In genomic region chr20:47250360-47250759, GRCh38 we compare ENCODE assay signal across 17 cellular contexts.
DNase-seq lines count a peak whose midpoint lies in the region; ATAC-seq and TF ChIP-seq lines count a peak whose summit lies in the region.
"Had no signal": no experiment of that assay in that cellular context is flagged by ENCODE, and none has a peak within 500 bp of the region (broad histone marks: within the 10 kb centered on the region; RNA-seq: fewer than 3 reads in every experiment).

No MANE protein-coding gene starts in this region.

- H3K4me1 Mint-ChIP-seq in nephron progenitor cell, result peaks cover 16% of the 10 kb centered on the region

- H3K36me3 Mint-ChIP-seq in nephron progenitor cell (ENCODE audit: low read depth), result peaks cover 80% of the 10 kb centered on the region

- no peaks in the 10 kb centered on the region for H3K9me3 ChIP-seq in cardiac muscle cell (ENCODE audit: low read depth)
- H3K9me3 ChIP-seq: BE2C had no signal

- H3K36me3 ChIP-seq in cardiac muscle cell, result peaks cover 28% of the 10 kb centered on the region

- H3K27me3 ChIP-seq in cardiac muscle cell, result no peaks in the 10 kb centered on the region
- H3K27me3 ChIP-seq: BE2C had no signal

- no peaks in the 10 kb centered on the region for H3K9me3 Mint-ChIP-seq in nephron progenitor cell
- H3K9me3 Mint-ChIP-seq: CD4-positive, alpha-beta T cell had no signal

- DNase-seq in cardiac muscle cell (ENCODE audit: low read depth in 1 of 2, low spot score in 1 of 2) (no peak), left ventricle myocardium superior (no peak), nephron progenitor cell (no peak), kidney glomerular epithelial cell (lab: John Stamatoyannopoulos, UW) (no peak), NCI-H187 (lab: John Stamatoyannopoulos, UW) (no peak)
- no peak for DNase-seq in activated effector memory CD4-positive, alpha-beta T cell treated with anti-CD3 and anti-CD28 coated beads, Interleukin-2, amount 50 U/mL, for 16 hours
- DNase-seq: BE2C; CD4-positive, alpha-beta T cell; DMS153; GDM1; HCEC 1CT; KBM-7; MV-4-11; NCI-H1694 treated with DMSO at 0.1 percent for 48 hours; NCI-H2227 treated with DMSO at 0.1 percent for 48 hours; NCI-H510A treated with DMSO at 0.1 percent for 48 hours had no signal

- intact Hi-C loops in left ventricle myocardium superior (cut with micrococcal nuclease), result no loop called here

- TF ChIP-seq CTCF in cardiac muscle cell (IDR thresholded peaks at IDR 0.05; ENCODE audit: low read depth, low read length), result no peak
- TF ChIP-seq CTCF in VCaP (conservative IDR thresholded peaks at IDR 0.05), result no peak
- no peak for TF ChIP-seq CTCF in nephron progenitor cell (IDR thresholded peaks at IDR 0.05)

- H3K4me3 ChIP-seq in cardiac muscle cell, result no peak overlapping the region

- no peaks in the 10 kb centered on the region for H3K27me3 Mint-ChIP-seq in nephron progenitor cell (ENCODE audit: low read depth, poor library complexity)
- H3K27me3 Mint-ChIP-seq: CD4-positive, alpha-beta T cell had no signal

- ATAC-seq in left ventricle myocardium superior, result no peak

- H3K27ac ChIP-seq in cardiac muscle cell, result peak overlapping the region; percentile 6
- H3K27ac ChIP-seq in VCaP, result peak overlapping the region; percentile 77

- H3K4me1 ChIP-seq in cardiac muscle cell (ENCODE audit: low read depth), result peaks cover 26% of the 10 kb centered on the region

- no peak overlapping the region for H3K4me3 Mint-ChIP-seq in nephron progenitor cell
- H3K4me3 Mint-ChIP-seq: CD4-positive, alpha-beta T cell had no signal

- peak overlapping the region; percentile 49 for H3K27ac Mint-ChIP-seq in nephron progenitor cell
- H3K27ac Mint-ChIP-seq: CD4-positive, alpha-beta T cell had no signal
